Comparison of ENCODE assay signal across 10 cellular contexts in the genomic region with DNA sequence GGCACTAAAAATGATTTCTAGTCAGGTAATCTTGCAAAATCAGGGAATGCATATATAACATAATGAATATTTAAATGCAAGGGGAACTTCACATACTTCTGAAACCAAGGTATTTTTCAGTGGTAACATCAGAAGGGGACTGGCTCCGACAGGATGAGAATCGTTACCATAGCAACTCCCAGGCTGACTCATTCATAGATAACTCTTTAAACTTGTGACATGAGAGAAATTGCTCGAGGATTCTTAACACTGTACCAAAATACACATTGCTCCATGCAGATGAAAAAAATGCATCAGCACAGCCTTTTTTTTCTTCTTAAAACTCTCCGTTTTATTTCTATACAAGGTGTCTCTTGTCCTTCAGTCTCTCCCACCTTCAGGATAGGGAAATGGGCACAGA.
DNase-seq lines count a peak whose midpoint lies in the region; ATAC-seq and TF ChIP-seq lines count a peak whose summit lies in the region.
"Had no signal": no experiment of that assay in that cellular context is flagged by ENCODE, and none has a peak within 500 bp of the region (broad histone marks: within the 10 kb centered on the region; RNA-seq: fewer than 3 reads in every experiment).

No MANE protein-coding gene starts in this region.

- intact Hi-C loops in gastrocnemius medialis (cut with DNase I; ENCODE audit: low total_unique reads), result no loop called here

- no peaks in the 10 kb centered on the region for H3K27me3 ChIP-seq in neural cell (ENCODE audit: insufficient read depth, low read depth, low read length)
- H3K27me3 ChIP-seq in gastrocnemius medialis, result no peaks in the 10 kb centered on the region
- H3K27me3 ChIP-seq: heart left ventricle, SJSA1 had no signal

- H3K9me3 ChIP-seq in neural cell (ENCODE audit: low read length) (no peaks in the 10 kb centered on the region), gastrocnemius medialis (no peaks in the 10 kb centered on the region)
- H3K9me3 ChIP-seq: heart left ventricle, SJSA1 had no signal

- peak overlapping the region; percentile 43 for H3K4me2 ChIP-seq in neural cell (ENCODE audit: low read length)

- in situ Hi-C loops in gastrocnemius medialis (cut with MboI; ENCODE audit: low sequenced_read_pairs in 4 of 4), result no loop called here

- H3K9me3 Mint-ChIP-seq in glutamatergic neuron (ENCODE audit: unreplicated experiment), result no peaks in the 10 kb centered on the region

- H3K27me3 Mint-ChIP-seq in glutamatergic neuron (ENCODE audit: unreplicated experiment), result no peaks in the 10 kb centered on the region

- TF ChIP-seq EP300 in neural cell (conservative IDR thresholded peaks at IDR 0.05; ENCODE audit: poor library complexity, severe bottlenecking), result no peak

- H3K4me3 Mint-ChIP-seq in glutamatergic neuron (ENCODE audit: unreplicated experiment), result no peak overlapping the region

- TF ChIP-seq POLR2A in gastrocnemius medialis (IDR thresholded peaks at IDR 0.05), result no peak

- TF ChIP-seq RAD21 in neural cell (conservative IDR thresholded peaks at IDR 0.05), result no peak

- H3K36me3 ChIP-seq in neural cell (ENCODE audit: insufficient read depth, low read length) (no peaks in the 10 kb centered on the region), gastrocnemius medialis (no peaks in the 10 kb centered on the region)
- H3K36me3 ChIP-seq: heart left ventricle, SJSA1 had no signal

- H2AFZ ChIP-seq in neural cell (ENCODE audit: low read depth, low read length), result no peak overlapping the region

- TF ChIP-seq CTCF in neural cell (IDR thresholded peaks at IDR 0.05; ENCODE audit: poor library complexity, severe bottlenecking) (no peak), glutamatergic neuron (IDR thresholded peaks at IDR 0.05; ENCODE audit: partially characterized antibody, unreplicated experiment) (no peak), gastrocnemius medialis (IDR thresholded peaks at IDR 0.05 in 4 of 5, conservative IDR thresholded peaks at IDR 0.05 in 1 of 5) (no peak)

- peaks cover 4% of the 10 kb centered on the region for H3K4me1 Mint-ChIP-seq in glutamatergic neuron (ENCODE audit: low read depth, unreplicated experiment)

- no peaks in the 10 kb centered on the region for H3F3A ChIP-seq in neural cell (ENCODE audit: insufficient read depth, low read length, poor library complexity, severe bottlenecking)

- H3K4me3 ChIP-seq in neural cell (ENCODE audit: low read length) (peak overlapping the region; percentile 14), gastrocnemius medialis (no peak overlapping the region)
- H3K4me3 ChIP-seq: heart left ventricle, SJSA1 had no signal

- H3K27ac ChIP-seq in neural cell (ENCODE audit: low read length), result no peak overlapping the region
- no peak overlapping the region for H3K27ac ChIP-seq in gastrocnemius medialis
- H3K27ac ChIP-seq: heart left ventricle, SJSA1 had no signal

- no peaks in the 10 kb centered on the region for H4K20me1 ChIP-seq in neural cell (ENCODE audit: insufficient read depth)

- H3K27ac Mint-ChIP-seq in glutamatergic neuron (ENCODE audit: unreplicated experiment), result no peak overlapping the region

- no peak overlapping the region for H3K9ac ChIP-seq in neural cell (ENCODE audit: low read length)

- H3K9me2 ChIP-seq in neural cell (ENCODE audit: insufficient read depth, low read length), result no peaks in the 10 kb centered on the region

- H3K36me3 Mint-ChIP-seq in glutamatergic neuron (ENCODE audit: unreplicated experiment), result no peaks in the 10 kb centered on the region

- DNase-seq in NCI-H1417 (lab: John Stamatoyannopoulos, UW), result peak in 2 of 3 experiments; percentile 12 to 19
- no peak for DNase-seq in NCI-H1417 treated with DMSO at 0.1 percent for 48 hours (lab: John Stamatoyannopoulos, UW)
- peak; percentile 20 for DNase-seq in RKO (ENCODE audit: low spot score)
- no peak for DNase-seq in glutamatergic neuron
- no peak for DNase-seq in gastrocnemius medialis
- DNase-seq in NK-92 treated with Interleukin-12 subunit alpha and Interleukin-12 subunit beta, amount 100 ng/mL, for 24 hours (lab: John Stamatoyannopoulos, UW), result no peak
- DNase-seq: heart left ventricle had no signal

- H3K79me2 ChIP-seq in neural cell (replicated peaks; ENCODE audit: insufficient read depth, low read length), result no peaks in the 10 kb centered on the region

- ATAC-seq in HG02798 (IDR thresholded peaks at IDR 0.05; ENCODE audit: poor library complexity, unreplicated experiment) (peak; percentile 98), gastrocnemius medialis (no peak)

- H3K4me1 ChIP-seq in gastrocnemius medialis, result no peaks in the 10 kb centered on the region
- H3K4me1 ChIP-seq: SJSA1 had no signal

TF ChIP-seq in neural cell, 6 proteins besides CTCF, POLR2A, EP300 and RAD21:
- TF ChIP-seq MXI1 (conservative IDR thresholded peaks at IDR 0.05; ENCODE audit: poor library complexity, severe bottlenecking) (no peak), TAF1 (IDR thresholded peaks at IDR 0.05; ENCODE audit: low read depth) (no peak), EZH2 (IDR thresholded peaks at IDR 0.05; ENCODE audit: borderline replicate concordance, insufficient read depth, low read length, poor library complexity, severe bottlenecking) (no peak), POLR2AphosphoS5 (IDR thresholded peaks at IDR 0.05) (no peak), SMC3 (conservative IDR thresholded peaks at IDR 0.05; ENCODE audit: poor library complexity) (no peak)
- TF ChIP-seq, protein P1, sequence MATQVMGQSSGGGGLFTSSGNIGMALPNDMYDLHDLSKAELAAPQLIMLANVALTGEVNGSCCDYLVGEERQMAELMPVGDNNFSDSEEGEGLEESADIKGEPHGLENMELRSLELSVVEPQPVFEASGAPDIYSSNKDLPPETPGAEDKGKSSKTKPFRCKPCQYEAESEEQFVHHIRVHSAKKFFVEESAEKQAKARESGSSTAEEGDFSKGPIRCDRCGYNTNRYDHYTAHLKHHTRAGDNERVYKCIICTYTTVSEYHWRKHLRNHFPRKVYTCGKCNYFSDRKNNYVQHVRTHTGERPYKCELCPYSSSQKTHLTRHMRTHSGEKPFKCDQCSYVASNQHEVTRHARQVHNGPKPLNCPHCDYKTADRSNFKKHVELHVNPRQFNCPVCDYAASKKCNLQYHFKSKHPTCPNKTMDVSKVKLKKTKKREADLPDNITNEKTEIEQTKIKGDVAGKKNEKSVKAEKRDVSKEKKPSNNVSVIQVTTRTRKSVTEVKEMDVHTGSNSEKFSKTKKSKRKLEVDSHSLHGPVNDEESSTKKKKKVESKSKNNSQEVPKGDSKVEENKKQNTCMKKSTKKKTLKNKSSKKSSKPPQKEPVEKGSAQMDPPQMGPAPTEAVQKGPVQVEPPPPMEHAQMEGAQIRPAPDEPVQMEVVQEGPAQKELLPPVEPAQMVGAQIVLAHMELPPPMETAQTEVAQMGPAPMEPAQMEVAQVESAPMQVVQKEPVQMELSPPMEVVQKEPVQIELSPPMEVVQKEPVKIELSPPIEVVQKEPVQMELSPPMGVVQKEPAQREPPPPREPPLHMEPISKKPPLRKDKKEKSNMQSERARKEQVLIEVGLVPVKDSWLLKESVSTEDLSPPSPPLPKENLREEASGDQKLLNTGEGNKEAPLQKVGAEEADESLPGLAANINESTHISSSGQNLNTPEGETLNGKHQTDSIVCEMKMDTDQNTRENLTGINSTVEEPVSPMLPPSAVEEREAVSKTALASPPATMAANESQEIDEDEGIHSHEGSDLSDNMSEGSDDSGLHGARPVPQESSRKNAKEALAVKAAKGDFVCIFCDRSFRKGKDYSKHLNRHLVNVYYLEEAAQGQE (IDR thresholded peaks at IDR 0.05; ENCODE audit: borderline replicate concordance), result no peak
TF ChIP-seq in neural cell: peak in this region for 0.

Comparison
In these comparisons a context has a peak if more than half of its experiments do, and no peak if none do; other contexts are left out.
1. DNase-seq: peak in NCI-H1417 (2 of 3) and RKO (single experiment); none in NCI-H1417 treated with DMSO at 0.1 percent for 48 hours (single experiment), glutamatergic neuron (single experiment), gastrocnemius medialis (0 of 2) and NK-92 treated with Interleukin-12 subunit alpha and Interleukin-12 subunit beta, amount 100 ng/mL, for 24 hours (single experiment).